Comparison of ENCODE assay signal across 17 cellular contexts in the genomic region with DNA sequence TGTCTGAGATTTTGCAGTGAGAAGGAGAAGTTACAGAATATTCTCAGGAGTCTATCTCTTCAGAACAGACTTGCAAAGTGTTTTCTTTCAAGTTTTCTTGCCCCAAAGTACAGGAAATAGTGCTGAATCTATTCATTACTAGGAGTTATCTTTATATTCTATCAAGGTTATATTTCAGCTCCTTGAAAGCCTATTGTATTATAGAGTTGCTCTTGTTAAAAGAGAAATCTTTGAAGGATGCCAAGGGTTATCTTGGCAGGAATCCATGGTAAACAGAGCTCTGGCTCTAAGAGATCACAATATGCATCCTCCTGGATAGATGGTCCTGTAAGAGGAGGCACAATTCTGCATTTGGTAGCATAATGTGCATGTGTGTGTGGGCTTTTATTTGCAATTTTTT. TPM values are rescaled to one million over a fixed set of nuclear protein-coding genes. Genes with fewer than 3 reads are reported as not detected.
DNase-seq lines count a peak whose midpoint lies in the region; ATAC-seq and TF ChIP-seq lines count a peak whose summit lies in the region.
"Had no signal": no experiment of that assay in that cellular context is flagged by ENCODE, and none has a peak within 500 bp of the region (broad histone marks: within the 10 kb centered on the region; RNA-seq: fewer than 3 reads in every experiment).

No MANE protein-coding gene starts in this region.

- intact Hi-C loops in left cardiac atrium (cut with DNase I): no loop called here

- POLR2A ChIA-PET in SK-N-SH (lab: Yijun Ruan, JAX): no interaction called here
- POLR2A ChIA-PET in HEK293 (lab: Yijun Ruan, JAX): no interaction called here

- peaks cover 0 to 2% (median 0%) of the 10 kb centered on the region in 6 donors for H3K9me3 Mint-ChIP-seq in immature natural killer cell

- no peak overlapping the region for H3K4me2 ChIP-seq in SK-N-SH

- peaks cover 18 to 19% of the 10 kb centered on the region in 2 donors for H3K4me1 Mint-ChIP-seq in immature natural killer cell

- no peak for TF ChIP-seq EP300 in SK-N-SH (IDR thresholded peaks at IDR 0.05; ENCODE audit: borderline replicate concordance in 1 of 2, low read depth in 1 of 2, low read length in 1 of 2)

- H3K79me2 ChIP-seq in SK-N-SH (ENCODE audit: insufficient read depth): no peaks in the 10 kb centered on the region

- no peaks in the 10 kb centered on the region for H3K36me3 ChIP-seq in SK-N-SH (replicated peaks in 1 of 2; ENCODE audit: control insufficient read depth in 1 of 2, insufficient read depth in 2 of 2, low read length in 1 of 2)
- no peaks in the 10 kb centered on the region for H3K36me3 ChIP-seq in HEK293 (ENCODE audit: control insufficient read depth in 2 of 2, insufficient read depth in 1 of 2, low read length in 2 of 2)
- H3K36me3 ChIP-seq: suprapubic skin had no signal

- H3K27ac ChIP-seq in SK-N-SH (ENCODE audit: low read depth in 2 of 2, low read length in 1 of 2) (no peak overlapping the region), HEK293 (ENCODE audit: extremely low read depth, low read depth, low read length) (no peak overlapping the region)
- H3K27ac ChIP-seq: psoas muscle, suprapubic skin had no signal

- ATAC-seq in SK-N-SH treated with all-trans-retinoic acid at 6 μM for 48 hours: no peak
- no peak for ATAC-seq in left cardiac atrium
- ATAC-seq in esophagus mucosa: no peak
- ATAC-seq: psoas muscle, Right ventricle myocardium inferior had no signal

- DNase-seq in SK-N-SH: no peak
- peak; percentile 36 for DNase-seq in NCI-H345 treated with DMSO at 0.1 percent for 48 hours (lab: John Stamatoyannopoulos, UW; ENCODE audit: unreplicated experiment)
- no peak for DNase-seq in immature natural killer cell
- no peak for DNase-seq in putamen (ENCODE audit: low spot score)
- no peak for DNase-seq in left cardiac atrium
- DNase-seq: NCI-H1048, psoas muscle, T-helper 9 cell had no signal

- peak overlapping the region in 4 of 5 donors; percentile 21 to 72 (median 45) for H3K4me3 Mint-ChIP-seq in immature natural killer cell
- H3K4me3 Mint-ChIP-seq: activated naive CD4-positive, alpha-beta T cell treated with anti-CD3 and anti-CD28 coated beads for 36 hours had no signal

- no peak for TF ChIP-seq RAD21 in SK-N-SH (IDR thresholded peaks at IDR 0.05; ENCODE audit: low read length)

- H2AFZ ChIP-seq in SK-N-SH (ENCODE audit: low read depth): no peak overlapping the region

- CTCF ChIA-PET in SK-N-SH (lab: Yijun Ruan, JAX) (no interaction called here), HEK293 (lab: Yijun Ruan, JAX) (interaction anchor here (1.5 kb wide), 1 partner anchor 53 kb away, joined by 5 read pairs; no protein-coding TSS in a partner anchor)

- peak overlapping the region in 3 of 6 donors; percentile 2 to 23 (median 12) for H3K27ac Mint-ChIP-seq in immature natural killer cell
- H3K27ac Mint-ChIP-seq: activated naive CD4-positive, alpha-beta T cell treated with anti-CD3 and anti-CD28 coated beads for 36 hours had no signal

- TF ChIP-seq CTCF in SK-N-SH (IDR thresholded peaks at IDR 0.05) (no peak), HEK293 (tag by site-specific recombination; IDR thresholded peaks at IDR 0.05) (no peak)

- no peaks in the 10 kb centered on the region; the same call in 1 of the 2 replicates for H3K27me3 ChIP-seq in SK-N-SH (ENCODE audit: insufficient read depth)

- H3K27me3 Mint-ChIP-seq in immature natural killer cell (ENCODE audit: low read depth in 3 of 3): peaks cover 6 to 13% (median 6%) of the 10 kb centered on the region in 3 donors

- H3F3A ChIP-seq in SK-N-SH (replicated peaks; ENCODE audit: insufficient read depth): no peaks in the 10 kb centered on the region

- no peak overlapping the region for H3K9ac ChIP-seq in SK-N-SH

- H4K20me1 ChIP-seq in SK-N-SH (ENCODE audit: insufficient read depth): no peaks in the 10 kb centered on the region

- H3K4me3 ChIP-seq in SK-N-SH (ENCODE audit: low read depth in 2 of 2, low read length in 1 of 2): no peak overlapping the region
- no peak overlapping the region for H3K4me3 ChIP-seq in HEK293 (ENCODE audit: low read depth, low read length)
- H3K4me3 ChIP-seq: psoas muscle, suprapubic skin had no signal

- H3K9me2 ChIP-seq in SK-N-SH: no peaks in the 10 kb centered on the region

- H3K4me1 ChIP-seq in SK-N-SH (ENCODE audit: control insufficient read depth in 1 of 2, insufficient read depth in 2 of 2, low read depth in 1 of 2, low read length in 1 of 2) (no peaks in the 10 kb centered on the region), HEK293 (ENCODE audit: control insufficient read depth, insufficient read depth, low read length) (peaks cover 3% of the 10 kb centered on the region; the same call in 1 of the 2 replicates)
- H3K4me1 ChIP-seq: psoas muscle, suprapubic skin had no signal

- H3K36me3 Mint-ChIP-seq in immature natural killer cell: peaks cover 0 to 4% (median 3%) of the 10 kb centered on the region in 3 donors

- H3K9me3 ChIP-seq in SK-N-SH (no peaks in the 10 kb centered on the region), HEK293 (ENCODE audit: control insufficient read depth, insufficient read depth, low read depth, low read length) (no peaks in the 10 kb centered on the region)
- H3K9me3 ChIP-seq: psoas muscle, suprapubic skin had no signal

TF ChIP-seq in SK-N-SH treated with all-trans-retinoic acid at 6 μM for 48 hours, 23 proteins besides CTCF, POLR2A, EP300 and RAD21:
- TF ChIP-seq PPARA (CRISPR knock-in tag; IDR thresholded peaks at IDR 0.05; ENCODE audit: borderline replicate concordance) (no peak), SNAI2 (CRISPR knock-in tag; IDR thresholded peaks at IDR 0.05) (no peak), ISL1 (CRISPR knock-in tag; IDR thresholded peaks at IDR 0.05) (peak; percentile 75)

TF ChIP-seq in SK-N-SH, 30 proteins besides CTCF, POLR2A, EP300 and RAD21:
- TF ChIP-seq TEAD4 (IDR thresholded peaks at IDR 0.05; ENCODE audit: borderline replicate concordance, insufficient read depth): no peak

TF ChIP-seq in HEK293, 187 proteins besides CTCF, POLR2A, EP300 and RAD21:
- no peak for TF ChIP-seq ZNF324 (tag by site-specific recombination; IDR thresholded peaks at IDR 0.05)
- TF ChIP-seq, protein P1, sequence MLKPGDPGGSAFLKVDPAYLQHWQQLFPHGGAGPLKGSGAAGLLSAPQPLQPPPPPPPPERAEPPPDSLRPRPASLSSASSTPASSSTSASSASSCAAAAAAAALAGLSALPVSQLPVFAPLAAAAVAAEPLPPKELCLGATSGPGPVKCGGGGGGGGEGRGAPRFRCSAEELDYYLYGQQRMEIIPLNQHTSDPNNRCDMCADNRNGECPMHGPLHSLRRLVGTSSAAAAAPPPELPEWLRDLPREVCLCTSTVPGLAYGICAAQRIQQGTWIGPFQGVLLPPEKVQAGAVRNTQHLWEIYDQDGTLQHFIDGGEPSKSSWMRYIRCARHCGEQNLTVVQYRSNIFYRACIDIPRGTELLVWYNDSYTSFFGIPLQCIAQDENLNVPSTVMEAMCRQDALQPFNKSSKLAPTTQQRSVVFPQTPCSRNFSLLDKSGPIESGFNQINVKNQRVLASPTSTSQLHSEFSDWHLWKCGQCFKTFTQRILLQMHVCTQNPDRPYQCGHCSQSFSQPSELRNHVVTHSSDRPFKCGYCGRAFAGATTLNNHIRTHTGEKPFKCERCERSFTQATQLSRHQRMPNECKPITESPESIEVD (tag by site-specific recombination; IDR thresholded peaks at IDR 0.05): 0 out of 2 replicates have a peak, but pooled peaks have one; percentile 23

RNA-seq across cellular contexts. Expression of a gene that starts 21.2 kb away (rescaled TPM):
- polyA plus RNA-seq in SK-N-SH (2012; rRNA removed): 46.6 and 57.4 TPM in 2 replicates
- polyA plus RNA-seq in SK-N-SH (2012; cell fraction: cytosol; rRNA removed): 81.5 and 127 TPM in 2 replicates
- polyA plus RNA-seq in SK-N-SH (2012; cell fraction: nucleus; rRNA removed): 14.3 and 24.6 TPM in 2 replicates
- 100 to 1,000 TPM in 1 of 3 donors, 10 to 100 TPM in 2; 82.3 to 112 (median 84.5) TPM for polyA plus RNA-seq in immature natural killer cell
- 10 to 100 TPM; 31.0 to 36.5 TPM for total RNA-seq in left cardiac atrium
- 27.3 TPM for total RNA-seq in esophagus mucosa

RNA-seq across cellular contexts. Expression of a gene that starts 39.6 kb away (rescaled TPM):
- polyA plus RNA-seq in SK-N-SH (2012; rRNA removed) (not detected in 2 replicates), immature natural killer cell (not detected)
- polyA plus RNA-seq in SK-N-SH (2012; cell fraction: cytosol; rRNA removed): 0.03 and 0.05 TPM in 2 replicates
- not detected in 2 replicates for polyA plus RNA-seq in SK-N-SH (2012; cell fraction: nucleus; rRNA removed)
- total RNA-seq in left cardiac atrium (not detected), esophagus mucosa (not detected)
- total RNA-seq: activated CD8-positive, alpha-beta memory T cell treated with anti-CD3 and anti-CD28 coated beads for 36 hours; activated naive CD4-positive, alpha-beta T cell treated with anti-CD3 and anti-CD28 coated beads for 36 hours; glomerular endothelial cell; psoas muscle; Right ventricle myocardium inferior; suprapubic skin had no signal
- polyA plus RNA-seq: keratinocyte, psoas muscle had no signal
